ENCODE assay signal across 11 cellular contexts in the genomic region with DNA sequence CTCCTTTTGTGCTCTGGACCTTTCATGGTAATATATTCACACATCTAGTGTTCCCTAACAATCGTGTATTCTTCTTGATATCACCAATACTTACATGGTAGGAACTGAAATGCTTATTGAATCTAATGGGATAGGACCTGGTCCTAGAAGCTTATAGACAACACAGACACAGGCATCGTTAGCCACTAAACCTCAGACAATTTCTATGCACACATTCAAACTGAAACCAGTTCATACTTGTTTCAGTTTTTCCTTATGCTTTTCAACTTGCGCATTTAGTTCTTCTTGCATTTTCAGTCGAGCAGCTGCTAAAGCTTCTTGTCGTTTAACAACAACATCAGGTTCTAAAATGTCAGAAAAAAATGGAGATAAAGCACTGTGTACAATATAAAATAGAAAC.
DNase-seq lines count a peak whose midpoint lies in the region; ATAC-seq and TF ChIP-seq lines count a peak whose summit lies in the region.
"Had no signal": no experiment of that assay in that cellular context is flagged by ENCODE, and none has a peak within 500 bp of the region (broad histone marks: within the 10 kb centered on the region; RNA-seq: fewer than 3 reads in every experiment).

No MANE protein-coding gene starts in this region.

- H3K9ac ChIP-seq in OCI-LY3 (ENCODE audit: low read length) = peak overlapping the region; percentile 95

- H3K36me3 ChIP-seq in OCI-LY3 (replicated peaks; ENCODE audit: low read depth, low read length) = peaks cover 51% of the 10 kb centered on the region

- CTCF ChIA-PET in activated naive CD4-positive, alpha-beta T cell treated with anti-CD3 and anti-CD28 coated beads, Interleukin-2, amount 10 ng/mL, durations not matched to agents 7 days and 5 days (lab: Charles Lee) = interaction anchor here (1.2 to 4.2 kb wide), 6 partner anchors 14 to 266 kb away, joined by 4 to 19 read pairs (median 6); a partner anchor contains a TSS

- no peak for DNase-seq in activated naive CD4-positive, alpha-beta T cell treated with anti-CD3 and anti-CD28 coated beads, Interleukin-2, amount 10 ng/mL, durations not matched to agents 7 days and 5 days
- DNase-seq in activated naive CD4-positive, alpha-beta T cell (lab: John Stamatoyannopoulos, UW) = no peak
- DNase-seq in stimulated activated naive CD8-positive, alpha-beta T cell treated with anti-CD3 and anti-CD28 coated beads, Interleukin-15, amount 100 ng/mL, for 72 hours = no peak
- DNase-seq in retina (no peak), EL (no peak)
- DNase-seq: activated CD4-positive, alpha-beta T cell treated with anti-CD3 and anti-CD28 coated beads for 1 hour; NCI-H69 had no signal

- no peak for TF ChIP-seq CTCF in OCI-LY3 (IDR thresholded peaks at IDR 0.05; ENCODE audit: low read depth, low read length)

- peaks cover 18% of the 10 kb centered on the region for H3K79me2 ChIP-seq in OCI-LY3 (ENCODE audit: low read length)

- H2AFZ ChIP-seq in OCI-LY3 (ENCODE audit: low read depth, low read length) = no peak overlapping the region

- no peaks in the 10 kb centered on the region for H3K9me3 Mint-ChIP-seq in activated naive CD4-positive, alpha-beta T cell treated with anti-CD3 and anti-CD28 coated beads, Interleukin-2, amount 10 ng/mL, durations not matched to agents 7 days and 5 days
- H3K9me3 Mint-ChIP-seq in stimulated activated naive CD8-positive, alpha-beta T cell treated with anti-CD3 and anti-CD28 coated beads, Interleukin-15, amount 100 ng/mL, for 72 hours = no peaks in the 10 kb centered on the region

- peak overlapping the region; percentile 11 for H3K27ac Mint-ChIP-seq in activated naive CD4-positive, alpha-beta T cell treated with anti-CD3 and anti-CD28 coated beads, Interleukin-2, amount 10 ng/mL, durations not matched to agents 7 days and 5 days
- H3K27ac Mint-ChIP-seq in stimulated activated naive CD8-positive, alpha-beta T cell treated with anti-CD3 and anti-CD28 coated beads, Interleukin-15, amount 100 ng/mL, for 72 hours = peak overlapping the region; percentile 8 to 43

- H3K4me2 ChIP-seq in OCI-LY3 (ENCODE audit: low read length) = peak overlapping the region; percentile 95

- ATAC-seq in GM21786 (IDR thresholded peaks at IDR 0.05; ENCODE audit: unreplicated experiment) = peak; percentile 43
- ATAC-seq in stimulated activated naive CD8-positive, alpha-beta T cell treated with anti-CD3 and anti-CD28 coated beads, Interleukin-15, amount 100 ng/mL, for 72 hours = no peak
- no peak for ATAC-seq in HG02571 (IDR thresholded peaks at IDR 0.05; ENCODE audit: unreplicated experiment)

- peak overlapping the region; percentile 68 for H3K27ac ChIP-seq in OCI-LY3 (ENCODE audit: low read length)
- H3K27ac ChIP-seq: SJSA1 had no signal

- no peaks in the 10 kb centered on the region for H3K27me3 Mint-ChIP-seq in activated naive CD4-positive, alpha-beta T cell treated with anti-CD3 and anti-CD28 coated beads, Interleukin-2, amount 10 ng/mL, durations not matched to agents 7 days and 5 days
- no peaks in the 10 kb centered on the region for H3K27me3 Mint-ChIP-seq in stimulated activated naive CD8-positive, alpha-beta T cell treated with anti-CD3 and anti-CD28 coated beads, Interleukin-15, amount 100 ng/mL, for 72 hours

- peaks cover 29% of the 10 kb centered on the region for H3K4me1 Mint-ChIP-seq in activated naive CD4-positive, alpha-beta T cell treated with anti-CD3 and anti-CD28 coated beads, Interleukin-2, amount 10 ng/mL, durations not matched to agents 7 days and 5 days
- peaks cover 31% of the 10 kb centered on the region for H3K4me1 Mint-ChIP-seq in stimulated activated naive CD8-positive, alpha-beta T cell treated with anti-CD3 and anti-CD28 coated beads, Interleukin-15, amount 100 ng/mL, for 72 hours

- peaks cover 50% of the 10 kb centered on the region for H3K36me3 Mint-ChIP-seq in activated naive CD4-positive, alpha-beta T cell treated with anti-CD3 and anti-CD28 coated beads, Interleukin-2, amount 10 ng/mL, durations not matched to agents 7 days and 5 days

- peaks cover 14% of the 10 kb centered on the region for H4K20me1 ChIP-seq in OCI-LY3 (ENCODE audit: insufficient read depth, low read length)

- no peaks in the 10 kb centered on the region for H3K27me3 ChIP-seq in OCI-LY3 (ENCODE audit: low read depth, low read length)
- H3K27me3 ChIP-seq: SJSA1 had no signal

- peaks cover 23% of the 10 kb centered on the region for H3K4me1 ChIP-seq in OCI-LY3 (ENCODE audit: low read length)

- H3K4me3 ChIP-seq in OCI-LY3 (ENCODE audit: low read length) = peak overlapping the region; percentile 96
- H3K4me3 ChIP-seq: SJSA1 had no signal

- H3K4me3 Mint-ChIP-seq in activated naive CD4-positive, alpha-beta T cell treated with anti-CD3 and anti-CD28 coated beads, Interleukin-2, amount 10 ng/mL, durations not matched to agents 7 days and 5 days = no peak overlapping the region
- peak overlapping the region in 1 of 2 donors; percentile 6 for H3K4me3 Mint-ChIP-seq in stimulated activated naive CD8-positive, alpha-beta T cell treated with anti-CD3 and anti-CD28 coated beads, Interleukin-15, amount 100 ng/mL, for 72 hours

- no peaks in the 10 kb centered on the region for H3K9me3 ChIP-seq in OCI-LY3 (ENCODE audit: insufficient read depth, low read length)
- H3K9me3 ChIP-seq: SJSA1 had no signal
